ENCODE assay signal across 9 cellular contexts in the genomic region with DNA sequence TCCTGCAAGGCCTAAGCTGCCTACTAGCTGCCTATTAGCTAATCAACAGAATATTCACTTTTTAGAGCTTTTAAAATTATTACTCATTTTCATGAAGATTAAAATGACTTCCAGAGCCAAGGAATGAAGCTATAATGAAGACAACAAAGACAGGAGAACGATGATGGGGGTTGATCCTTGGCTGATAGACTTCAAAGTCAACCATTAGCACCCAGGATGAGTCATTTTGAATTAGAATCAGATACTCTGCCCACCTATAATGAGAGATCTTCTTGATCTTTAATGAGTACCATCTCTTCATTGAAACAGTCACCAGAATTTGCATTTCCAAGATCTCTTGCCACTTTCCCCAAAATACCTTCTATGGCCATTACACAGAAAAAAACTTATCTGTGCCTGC.
"Had no signal": no experiment of that assay in that cellular context is flagged by ENCODE, and none has a peak within 500 bp of the region (broad histone marks: within the 10 kb centered on the region; RNA-seq: fewer than 3 reads in every experiment).

No MANE protein-coding gene starts in this region.

- H3K27ac ChIP-seq: GM23248 had no signal

- ATAC-seq: HCT116 had no signal

- H3K9me3 ChIP-seq: HAP-1 had no signal

- H3K27ac Mint-ChIP-seq: H9, HFFc6 had no signal

- H2AFZ ChIP-seq: GM23248 had no signal

- DNase-seq: GM23248, GOT3, H7, H9, HCEC 1CT, HFFc6 had no signal

- H3K4me3 Mint-ChIP-seq: H9, HFFc6 had no signal

- H3K4me1 ChIP-seq: HAP-1 had no signal

- H3K4me3 ChIP-seq: GM23248, HAP-1 had no signal

- FAIRE-seq: H54 had no signal

- H3K9ac ChIP-seq: GM23248 had no signal

- H3K9me3 Mint-ChIP-seq: H9, HFFc6 had no signal

- H3K36me3 ChIP-seq: HAP-1 had no signal
